In genomic region chr22:42519544-42520237, GRCh38 we compare ENCODE assay signal across 8 cellular contexts. TPM values are rescaled to one million over a fixed set of nuclear protein-coding genes. Genes with fewer than 3 reads are reported as not detected.
A peak's percentile ranks its signal among the peaks of the same experiment; 100 is the strongest.
DNase-seq lines count a peak whose midpoint lies in the region; ATAC-seq, FAIRE-seq and TF ChIP-seq lines count a peak whose summit lies in the region.

Gene RRP7A (minus strand): TSS chr22:42519796. CDS start chr22:42519786, 10 bp downstream.

- POLR2A ChIA-PET in WTC11 (lab: Charles Lee): no interaction called here

- H3K27ac Mint-ChIP-seq in WTC11 (peak within 1 kb of the TSS; percentile 97), immature natural killer cell (peak within 1 kb of the TSS; percentile 82 to 94 (median 92))

- peak; percentile 87 for ATAC-seq in WTC11
- ATAC-seq in HG03565 (IDR thresholded peaks at IDR 0.05; ENCODE audit: unreplicated experiment): no peak

- H3K27me3 ChIP-seq in bronchial epithelial cell (ENCODE audit: control insufficient read depth, insufficient read depth, low read length): no peaks in the 10 kb centered on the region
- no peaks in the 10 kb centered on the region for H3K27me3 ChIP-seq in small intestine (ENCODE audit: control insufficient read depth in 2 of 2, insufficient read depth in 2 of 2, low read length in 2 of 2)

- CTCF ChIA-PET in WTC11 (lab: Charles Lee): no interaction called here

- peaks cover 13% of the 10 kb centered on the region for H3K27me3 Mint-ChIP-seq in WTC11 (ENCODE audit: low read depth)
- H3K27me3 Mint-ChIP-seq in immature natural killer cell (ENCODE audit: low read depth in 3 of 3): peaks cover 0 to 9% (median 2%) of the 10 kb centered on the region in 3 donors

- H3K4me3 Mint-ChIP-seq in WTC11 (peak within 1 kb of the TSS; percentile 100), immature natural killer cell (peak within 1 kb of the TSS; percentile 91 to 96 (median 94))

- TF ChIP-seq CTCF in HFF-Myc (IDR thresholded peaks at IDR 0.05; ENCODE audit: low read depth, low read length, missing control alignments): no peak
- TF ChIP-seq CTCF in WTC11 (IDR thresholded peaks at IDR 0.05): no peak
- no peak for TF ChIP-seq CTCF in bronchial epithelial cell (IDR thresholded peaks at IDR 0.05; ENCODE audit: insufficient read depth, low read length, severe bottlenecking)

- peak; percentile 80 for DNase-seq in GM12891 (ENCODE audit: insufficient read length, low spot score)
- DNase-seq in HFF-Myc (ENCODE audit: extremely low read depth, low read depth): no peak
- DNase-seq in NCI-H1694 treated with DMSO at 0.1 percent for 48 hours (lab: John Stamatoyannopoulos, UW): peak; percentile 52
- peak; percentile 83 for DNase-seq in WTC11 (ENCODE audit: low spot score)
- peak; percentile 29 for DNase-seq in bronchial epithelial cell (ENCODE audit: low read depth)
- DNase-seq in immature natural killer cell: peak; percentile 78 to 79 (median 78)
- peak; percentile 80 for DNase-seq in small intestine

- peaks cover 5% of the 10 kb centered on the region for H3K9me3 Mint-ChIP-seq in WTC11
- H3K9me3 Mint-ChIP-seq in immature natural killer cell: no peaks in the 10 kb centered on the region

- H3K4me1 ChIP-seq in small intestine (ENCODE audit: control insufficient read depth in 2 of 2, insufficient read depth in 1 of 2, low read depth in 1 of 2, low read length in 1 of 2): no peaks in the 10 kb centered on the region

- H3K9me3 ChIP-seq in small intestine (ENCODE audit: control insufficient read depth, low read depth): no peaks in the 10 kb centered on the region

- FAIRE-seq in GM12891 (lab: Jason Lieb, UNC) (no peak), bronchial epithelial cell (lab: Jason Lieb, UNC) (no peak), small intestine (lab: Jason Lieb, UNC) (no peak)

- H3K4me1 Mint-ChIP-seq in WTC11: peaks cover 17% of the 10 kb centered on the region
- peaks cover 14 to 16% of the 10 kb centered on the region in 2 donors for H3K4me1 Mint-ChIP-seq in immature natural killer cell

- peaks cover 21% of the 10 kb centered on the region for H3K36me3 Mint-ChIP-seq in WTC11
- no peaks in the 10 kb centered on the region for H3K36me3 Mint-ChIP-seq in immature natural killer cell

- peak within 1 kb of the TSS in 1 of 2 donors; percentile 86 for H3K27ac ChIP-seq in small intestine (ENCODE audit: low read depth in 1 of 2, low read length in 1 of 2)

- H3K4me3 ChIP-seq in HFF-Myc (replicated peaks; ENCODE audit: low read depth, low read length) (peak within 1 kb of the TSS; percentile 60), bronchial epithelial cell (ENCODE audit: low read depth, low read length) (peak within 1 kb of the TSS; percentile 82), small intestine (ENCODE audit: low read depth in 1 of 2, low read length in 2 of 2) (peak within 1 kb of the TSS; percentile 61 to 73)

- 0 to 1% (median 0%) methylated on average over 28 to 57 of the region's 57 CpGs for WGBS in small intestine, 3 donors

- peak; percentile 75 for TF ChIP-seq POLR2A in GM12891 (IDR thresholded peaks at IDR 0.05; ENCODE audit: low read depth, low read length)

- H3K36me3 ChIP-seq in bronchial epithelial cell (ENCODE audit: control insufficient read depth, insufficient read depth, low read length): peaks cover 3% of the 10 kb centered on the region
- H3K36me3 ChIP-seq in small intestine (ENCODE audit: control insufficient read depth in 2 of 2, insufficient read depth in 2 of 2, low read length in 2 of 2): no peaks in the 10 kb centered on the region

TF ChIP-seq in GM12891, 5 proteins besides CTCF, POLR2A, EP300 and RAD21:
- TF ChIP-seq POLR2AphosphoS5 (IDR thresholded peaks at IDR 0.05; ENCODE audit: low read depth, low read length) (peak; percentile 71), SPI1 (IDR thresholded peaks at IDR 0.05; ENCODE audit: low read depth, low read length) (peak; percentile 78), POU2F2 (IDR thresholded peaks at IDR 0.05; ENCODE audit: low read depth, low read length) (no peak), TAF1 (IDR thresholded peaks at IDR 0.05; ENCODE audit: low read depth, low read length) (peak; percentile 88), PAX5 (IDR thresholded peaks at IDR 0.05; ENCODE audit: insufficient read depth, low read length, severe bottlenecking) (no peak)

TF ChIP-seq in WTC11, 78 proteins besides CTCF, POLR2A, EP300 and RAD21 (continues in another document):
- TF ChIP-seq NFATC4 (CRISPR knock-in tag; IDR thresholded peaks at IDR 0.05) (no peak), CREM (CRISPR knock-in tag; IDR thresholded peaks at IDR 0.05) (peak; percentile 51; the same call in 1 of the 2 replicates), TCF7 (CRISPR knock-in tag; IDR thresholded peaks at IDR 0.05; ENCODE audit: low read depth) (no peak), MYBL2 (CRISPR knock-in tag; IDR thresholded peaks at IDR 0.05) (peak; percentile 85; the same call in 1 of the 2 replicates), SMAD3 (CRISPR knock-in tag; IDR thresholded peaks at IDR 0.05; ENCODE audit: borderline replicate concordance) (0 out of 2 replicates have a peak, but pooled peaks have one; percentile 67), E2F4 (CRISPR knock-in tag; IDR thresholded peaks at IDR 0.05; ENCODE audit: borderline replicate concordance, low read depth) (peak; percentile 85), TEAD4 (CRISPR knock-in tag; IDR thresholded peaks at IDR 0.05) (no peak), ZNF317 (CRISPR knock-in tag; IDR thresholded peaks at IDR 0.05; ENCODE audit: borderline replicate concordance, low read depth) (0 out of 2 replicates have a peak, but pooled peaks have one; percentile 32), MAX (CRISPR knock-in tag; IDR thresholded peaks at IDR 0.05) (peak; percentile 46; the same call in 1 of the 2 replicates), ARID4B (CRISPR knock-in tag; IDR thresholded peaks at IDR 0.05; ENCODE audit: borderline replicate concordance) (peak; percentile 64; the same call in 1 of the 2 replicates), TEAD1 (CRISPR knock-in tag; IDR thresholded peaks at IDR 0.05) (peak; percentile 74; the same call in 1 of the 2 replicates), ATF1 (CRISPR knock-in tag; IDR thresholded peaks at IDR 0.05) (peak; percentile 60; the same call in 1 of the 2 replicates), ZBTB43 (CRISPR knock-in tag; IDR thresholded peaks at IDR 0.05) (peak; percentile 94; the same call in 1 of the 2 replicates), ZBTB21 (CRISPR knock-in tag; IDR thresholded peaks at IDR 0.05; ENCODE audit: borderline replicate concordance) (0 out of 2 replicates have a peak, but pooled peaks have one; percentile 36), ELF4 (CRISPR knock-in tag; IDR thresholded peaks at IDR 0.05; ENCODE audit: low read depth) (no peak; the same call in 1 of the 2 replicates)

RNA-seq across cellular contexts. Expression of gene RRP7A, which starts in this region (rescaled TPM):
- 26.5 TPM for polyA plus RNA-seq in GM12891 (2012; ENCODE audit: low read depth, missing spikeins)
- total RNA-seq in WTC11 (2021): 72.9 to 95.0 TPM (median 76.5 TPM) in 3 replicates
- 30.7 and 39.8 TPM in 2 replicates for total RNA-seq in bronchial epithelial cell
- polyA plus RNA-seq in immature natural killer cell: 10 to 100 TPM; 54.3 to 78.2 (median 62.3) TPM
- polyA plus RNA-seq in small intestine: 10 to 100 TPM in 2 of 3 donors, 1 to 10 TPM in 1; 7.0 to 38.1 (median 14.5) TPM
